In genomic region chr2:127619901-127620705, GRCh38 we compare ENCODE assay signal across 16 cellular contexts. TPM values are rescaled to one million over a fixed set of nuclear protein-coding genes. Genes with fewer than 3 reads are reported as not detected.
DNase-seq lines count a peak whose midpoint lies in the region; ATAC-seq and TF ChIP-seq lines count a peak whose summit lies in the region.
"Had no signal": no experiment of that assay in that cellular context is flagged by ENCODE, and none has a peak within 500 bp of the region (broad histone marks: within the 10 kb centered on the region; RNA-seq: fewer than 3 reads in every experiment).

No MANE protein-coding gene starts in this region.

- in situ Hi-C loops in brain microvascular endothelial cell (cut with HindIII; ENCODE audit: low pct_ligation_motif_present, low sequenced_read_pairs): no loop called here

- H3K4me1 ChIP-seq in PC-9 (replicated peaks; ENCODE audit: insufficient read depth) (no peaks in the 10 kb centered on the region), psoas muscle (no peaks in the 10 kb centered on the region)

- H3F3A ChIP-seq in PC-9 (ENCODE audit: insufficient read depth, low read depth): no peaks in the 10 kb centered on the region

- H3K36me3 ChIP-seq in PC-9 (ENCODE audit: low read depth) (no peaks in the 10 kb centered on the region), psoas muscle (ENCODE audit: insufficient read depth in 1 of 2, low read depth in 1 of 2) (no peaks in the 10 kb centered on the region), brain microvascular endothelial cell (replicated peaks) (no peaks in the 10 kb centered on the region)

- no peaks in the 10 kb centered on the region for H3K79me2 ChIP-seq in PC-9 (ENCODE audit: low read depth)

- no peak overlapping the region for H2AFZ ChIP-seq in PC-9

- TF ChIP-seq CTCF in activated B cell treated with CpG ODN at 0.5 μM for 24 hours (IDR thresholded peaks at IDR 0.05): no peak
- no peak for TF ChIP-seq CTCF in PC-9 (conservative IDR thresholded peaks at IDR 0.05)
- TF ChIP-seq CTCF in psoas muscle (IDR thresholded peaks at IDR 0.05): no peak
- no peak for TF ChIP-seq CTCF in brain microvascular endothelial cell (IDR thresholded peaks at IDR 0.05; ENCODE audit: low read depth, low read length, missing control alignments)

- H3K4me3 ChIP-seq in PC-9: no peak overlapping the region
- H3K4me3 ChIP-seq in psoas muscle: no peak overlapping the region
- H3K4me3 ChIP-seq in brain microvascular endothelial cell (ENCODE audit: low read depth, low read length): no peak overlapping the region

- no peak for ATAC-seq in left ventricle myocardium superior
- ATAC-seq in activated B cell treated with CpG ODN at 0.5 μM for 24 hours (ENCODE audit: low read depth): peak; percentile 56
- ATAC-seq in GM21528 (IDR thresholded peaks at IDR 0.05; ENCODE audit: low FRiP score, unreplicated experiment): no peak
- ATAC-seq in psoas muscle: no peak

- no peaks in the 10 kb centered on the region for H3K36me3 Mint-ChIP-seq in activated B cell treated with CpG ODN at 0.5 μM for 24 hours (ENCODE audit: low read depth)

- H3K4me3 Mint-ChIP-seq in activated B cell treated with CpG ODN at 0.5 μM for 24 hours: peak overlapping the region; percentile 70
- H3K4me3 Mint-ChIP-seq: dendritic cell treated with granulocyte-macrophage colony-stimulating factor and Interleukin-4, amounts not matched to agents 40 ng/mL and 50 ng/mL, for 4 days had no signal

- no TSS peak for BruUV-seq in PC-9 (replicated peaks; lab: Mats Ljungman, UMichigan)

- peak overlapping the region; percentile 76 for H3K27ac Mint-ChIP-seq in activated B cell treated with CpG ODN at 0.5 μM for 24 hours
- H3K27ac Mint-ChIP-seq: dendritic cell treated with granulocyte-macrophage colony-stimulating factor and Interleukin-4, amounts not matched to agents 40 ng/mL and 50 ng/mL, for 4 days had no signal

- POLR2A ChIA-PET in activated B cell treated with CpG ODN at 0.5 μM for 24 hours (lab: Charles Lee): interaction anchor here (1.3 to 1.7 kb wide), 4 partner anchors 11 to 82 kb away, joined by 4 to 15 read pairs (median 6); partner anchors contain the start of gene SFT2D3
- POLR2A ChIA-PET in PC-9 (lab: Charles Lee; ENCODE audit: unreplicated experiment): no interaction called here

- H3K27ac ChIP-seq in PC-9 (no peak overlapping the region), psoas muscle (no peak overlapping the region), brain microvascular endothelial cell (no peak overlapping the region)

- peak; percentile 65 for DNase-seq in cardiac septum (ENCODE audit: low spot score)
- no peak for DNase-seq in left ventricle myocardium superior
- DNase-seq in activated B cell treated with CpG ODN at 0.5 μM for 24 hours: peak; percentile 21
- DNase-seq in mesenteric fat pad (ENCODE audit: low spot score): peak; percentile 73
- no peak for DNase-seq in PC-9
- DNase-seq in psoas muscle: no peak
- DNase-seq in brain microvascular endothelial cell: no peak
- DNase-seq: DMS53; GOT3; MM.1S; NCI-H2107; stimulated activated CD4-positive, alpha-beta T cell treated with anti-CD3 and anti-CD28 coated beads, Interleukin-2, amount 100 ng/mL, for 24 hours had no signal

- H3K9me3 ChIP-seq in PC-9 (ENCODE audit: insufficient read depth, low read depth): no peaks in the 10 kb centered on the region
- H3K9me3 ChIP-seq in psoas muscle: no peaks in the 10 kb centered on the region

- H3K9me3 Mint-ChIP-seq in activated B cell treated with CpG ODN at 0.5 μM for 24 hours: no peaks in the 10 kb centered on the region
- H3K9me3 Mint-ChIP-seq: dendritic cell treated with granulocyte-macrophage colony-stimulating factor and Interleukin-4, amounts not matched to agents 40 ng/mL and 50 ng/mL, for 4 days had no signal

- CTCF ChIA-PET in activated B cell treated with CpG ODN at 0.5 μM for 24 hours (lab: Charles Lee) (interaction anchor here (2.7 kb wide), 1 partner anchor 29 kb away, joined by 15 read pairs; no protein-coding TSS in a partner anchor), PC-9 (lab: Charles Lee) (no interaction called here)

- no peaks in the 10 kb centered on the region for H4K20me1 ChIP-seq in PC-9 (ENCODE audit: insufficient read depth)

- no peak overlapping the region for H3K4me2 ChIP-seq in PC-9

- H3K9me2 ChIP-seq in PC-9 (ENCODE audit: insufficient read depth): no peaks in the 10 kb centered on the region

- H3K4me1 Mint-ChIP-seq in activated B cell treated with CpG ODN at 0.5 μM for 24 hours: peaks cover 82% of the 10 kb centered on the region

- no peaks in the 10 kb centered on the region for H3K27me3 Mint-ChIP-seq in activated B cell treated with CpG ODN at 0.5 μM for 24 hours

- intact Hi-C loops in cardiac septum (cut with DNase I): no loop called here
- intact Hi-C loops in left ventricle myocardium superior (cut with micrococcal nuclease): no loop called here
- intact Hi-C loops in activated B cell treated with CpG ODN at 0.5 μM for 24 hours (cut with micrococcal nuclease): loop anchor here (2.0 kb wide), 1 partner anchor 21 kb away; no protein-coding TSS in a partner anchor
- intact Hi-C loops in PC-9 (cut with micrococcal nuclease; ENCODE audit: unreplicated experiment): no loop called here
- intact Hi-C loops in psoas muscle (cut with DNase I): no loop called here

- WGBS in psoas muscle, 3 donors: 73 to 76% (median 75%) methylated on average over 16 of the region's 16 CpGs

- H3K27me3 ChIP-seq in PC-9 (ENCODE audit: insufficient read depth, low read depth) (peaks cover 27% of the 10 kb centered on the region), psoas muscle (ENCODE audit: insufficient read depth in 3 of 3, low read length in 2 of 3) (no peaks in the 10 kb centered on the region), brain microvascular endothelial cell (replicated peaks) (no peaks in the 10 kb centered on the region)

RNA-seq across cellular contexts. Expression of gene GPR17, which starts 25.9 kb away (rescaled TPM):
- total RNA-seq in cardiac septum (0.19 TPM), left ventricle myocardium superior (0.25 TPM), activated B cell treated with CpG ODN at 0.5 μM for 24 hours (not detected in 2 replicates), mesenteric fat pad (not detected), PC-9 (2021) (not detected in 2 replicates), psoas muscle (under 1 TPM in 1 of 4 donors, not detected in 3; 0.17 TPM)
- under 1 TPM; 0.14 to 0.35 (median 0.21) TPM for polyA plus RNA-seq in psoas muscle
- total RNA-seq: pulmonary artery endothelial cell; T-helper 2 cell treated with Interferon-gamma antibody and Interleukin-4, amounts not matched to agents 100 ng/mL and 5 ng/mL, for 36 hours had no signal

RNA-seq across cellular contexts. Expression of gene LIMS2, which starts 55.2 kb away (rescaled TPM):
- total RNA-seq in cardiac septum (207 TPM), left ventricle myocardium superior (274 TPM), activated B cell treated with CpG ODN at 0.5 μM for 24 hours (5.1 and 5.3 TPM in 2 replicates), mesenteric fat pad (70.6 TPM), PC-9 (2021) (1.4 and 2.5 TPM in 2 replicates), psoas muscle (10 to 100 TPM in 3 of 4 donors, 1 to 10 TPM in 1; 9.3 to 31.8 (median 20.5) TPM)
- 10 to 100 TPM; 12.1 to 16.4 (median 12.9) TPM for polyA plus RNA-seq in psoas muscle

Comparison
In these comparisons a context has a peak if more than half of its experiments do, and no peak if none do; other contexts are left out.
1. DNase-seq: peak in cardiac septum (single experiment), activated B cell treated with CpG ODN at 0.5 μM for 24 hours (single experiment) and mesenteric fat pad (single experiment); none in left ventricle myocardium superior (single experiment), PC-9 (0 of 2), psoas muscle (0 of 2) and brain microvascular endothelial cell (single experiment).